Comparison of ENCODE assay signal across 1 cellular context in genomic region chr7:128387216-128387615, GRCh38.
TF ChIP-seq lines count a peak whose summit lies in the region.

No MANE protein-coding gene starts in this region.

TF ChIP-seq in K562, 482 proteins besides CTCF, POLR2A, EP300 and RAD21:
- TF ChIP-seq ZSCAN32 (CRISPR knock-in tag; IDR thresholded peaks at IDR 0.05) (no peak), ETS1 (conservative IDR thresholded peaks at IDR 0.05; ENCODE audit: control insufficient read depth, low read depth, low read length) (no peak), SPI1 (IDR thresholded peaks at IDR 0.05; ENCODE audit: borderline replicate concordance, low read depth, low read length) (no peak), NR2C2 (CRISPR knock-in tag; IDR thresholded peaks at IDR 0.05) (0 out of 2 replicates have a peak, but pooled peaks have one; percentile 43), NR2C2 (tag; IDR thresholded peaks at IDR 0.05) (no peak), ZNF780A (CRISPR knock-in tag; IDR thresholded peaks at IDR 0.05) (no peak), ZNF384 (IDR thresholded peaks at IDR 0.05; ENCODE audit: low read depth, low read length) (no peak), ZNF586 (CRISPR knock-in tag; conservative IDR thresholded peaks at IDR 0.05) (no peak), MYBL2 (IDR thresholded peaks at IDR 0.05; ENCODE audit: low read depth) (no peak), MYBL2 (CRISPR knock-in tag; IDR thresholded peaks at IDR 0.05; ENCODE audit: borderline replicate concordance) (0 out of 2 replicates have a peak, but pooled peaks have one; percentile 38), TAF7 (tag; IDR thresholded peaks at IDR 0.05) (no peak), MAFK (IDR thresholded peaks at IDR 0.05; ENCODE audit: low read length) (no peak), SREBF2 (CRISPR knock-in tag; IDR thresholded peaks at IDR 0.05) (no peak), ZKSCAN1 (IDR thresholded peaks at IDR 0.05; ENCODE audit: low read depth, low read length) (no peak), TEAD1 (CRISPR knock-in tag; IDR thresholded peaks at IDR 0.05) (no peak), SIN3A (IDR thresholded peaks at IDR 0.05; ENCODE audit: borderline replicate concordance in 2 of 2, control insufficient read depth in 1 of 2, low read depth in 2 of 2, low read length in 2 of 2) (no peak), BRD9 (IDR thresholded peaks at IDR 0.05; ENCODE audit: low read depth, partially characterized antibody) (no peak), HMBOX1 (IDR thresholded peaks at IDR 0.05) (no peak), ZNF232 (CRISPR knock-in tag; IDR thresholded peaks at IDR 0.05) (no peak), MAZ (CRISPR knock-in tag; conservative IDR thresholded peaks at IDR 0.05 in 1 of 2, IDR thresholded peaks at IDR 0.05 in 1 of 2) (no peak)
- TF ChIP-seq, protein P1, sequence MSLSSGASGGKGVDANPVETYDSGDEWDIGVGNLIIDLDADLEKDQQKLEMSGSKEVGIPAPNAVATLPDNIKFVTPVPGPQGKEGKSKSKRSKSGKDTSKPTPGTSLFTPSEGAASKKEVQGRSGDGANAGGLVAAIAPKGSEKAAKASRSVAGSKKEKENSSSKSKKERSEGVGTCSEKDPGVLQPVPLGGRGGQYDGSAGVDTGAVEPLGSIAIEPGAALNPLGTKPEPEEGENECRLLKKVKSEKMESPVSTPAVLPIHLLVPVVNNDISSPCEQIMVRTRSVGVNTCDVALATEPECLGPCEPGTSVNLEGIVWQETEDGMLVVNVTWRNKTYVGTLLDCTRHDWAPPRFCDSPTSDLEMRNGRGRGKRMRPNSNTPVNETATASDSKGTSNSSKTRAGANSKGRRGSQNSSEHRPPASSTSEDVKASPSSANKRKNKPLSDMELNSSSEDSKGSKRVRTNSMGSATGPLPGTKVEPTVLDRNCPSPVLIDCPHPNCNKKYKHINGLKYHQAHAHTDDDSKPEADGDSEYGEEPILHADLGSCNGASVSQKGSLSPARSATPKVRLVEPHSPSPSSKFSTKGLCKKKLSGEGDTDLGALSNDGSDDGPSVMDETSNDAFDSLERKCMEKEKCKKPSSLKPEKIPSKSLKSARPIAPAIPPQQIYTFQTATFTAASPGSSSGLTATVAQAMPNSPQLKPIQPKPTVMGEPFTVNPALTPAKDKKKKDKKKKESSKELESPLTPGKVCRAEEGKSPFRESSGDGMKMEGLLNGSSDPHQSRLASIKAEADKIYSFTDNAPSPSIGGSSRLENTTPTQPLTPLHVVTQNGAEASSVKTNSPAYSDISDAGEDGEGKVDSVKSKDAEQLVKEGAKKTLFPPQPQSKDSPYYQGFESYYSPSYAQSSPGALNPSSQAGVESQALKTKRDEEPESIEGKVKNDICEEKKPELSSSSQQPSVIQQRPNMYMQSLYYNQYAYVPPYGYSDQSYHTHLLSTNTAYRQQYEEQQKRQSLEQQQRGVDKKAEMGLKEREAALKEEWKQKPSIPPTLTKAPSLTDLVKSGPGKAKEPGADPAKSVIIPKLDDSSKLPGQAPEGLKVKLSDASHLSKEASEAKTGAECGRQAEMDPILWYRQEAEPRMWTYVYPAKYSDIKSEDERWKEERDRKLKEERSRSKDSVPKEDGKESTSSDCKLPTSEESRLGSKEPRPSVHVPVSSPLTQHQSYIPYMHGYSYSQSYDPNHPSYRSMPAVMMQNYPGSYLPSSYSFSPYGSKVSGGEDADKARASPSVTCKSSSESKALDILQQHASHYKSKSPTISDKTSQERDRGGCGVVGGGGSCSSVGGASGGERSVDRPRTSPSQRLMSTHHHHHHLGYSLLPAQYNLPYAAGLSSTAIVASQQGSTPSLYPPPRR (CRISPR knock-in tag; IDR thresholded peaks at IDR 0.05; ENCODE audit: borderline replicate concordance) = peak; percentile 50; the same call in 1 of the 2 replicates
